Comparison of ENCODE assay signal across 10 cellular contexts in the genomic region with DNA sequence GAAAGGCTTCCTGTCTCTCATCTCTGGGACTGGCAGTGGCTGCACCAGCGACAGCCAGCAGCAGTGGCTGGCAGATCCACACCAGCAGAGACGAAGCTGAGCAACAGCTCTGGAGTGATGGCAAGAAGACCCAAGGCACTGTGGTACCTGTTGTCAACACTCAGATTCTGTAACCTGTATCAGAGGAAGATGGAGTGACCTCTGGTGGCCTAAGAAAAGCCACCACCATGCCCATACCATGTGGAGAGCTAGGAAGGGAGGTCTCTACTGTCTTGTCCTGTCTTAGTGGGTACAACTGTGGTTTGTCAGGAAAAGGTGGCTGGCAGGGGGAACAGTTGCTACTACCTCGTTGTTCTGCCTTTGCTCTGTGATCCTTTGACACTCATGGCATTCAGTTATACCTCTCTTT.
DNase-seq lines count a peak whose midpoint lies in the region; ATAC-seq lines count a peak whose summit lies in the region.
"Had no signal": no experiment of that assay in that cellular context is flagged by ENCODE, and none has a peak within 500 bp of the region (broad histone marks: within the 10 kb centered on the region; RNA-seq: fewer than 3 reads in every experiment).

No MANE protein-coding gene starts in this region.

- no peak overlapping the region for H3K4me3 Mint-ChIP-seq in effector memory CD8-positive, alpha-beta T cell
- H3K4me3 Mint-ChIP-seq: immature natural killer cell had no signal

- no peaks in the 10 kb centered on the region for H3K27me3 Mint-ChIP-seq in effector memory CD8-positive, alpha-beta T cell

- peaks cover 0 to 3% of the 10 kb centered on the region in 2 donors for H3K4me1 Mint-ChIP-seq in effector memory CD8-positive, alpha-beta T cell (ENCODE audit: low read depth in 2 of 2)
- H3K4me1 Mint-ChIP-seq: immature natural killer cell had no signal

- H3K9me3 Mint-ChIP-seq in effector memory CD8-positive, alpha-beta T cell = no peaks in the 10 kb centered on the region
- H3K9me3 Mint-ChIP-seq: immature natural killer cell had no signal

- ATAC-seq in effector memory CD8-positive, alpha-beta T cell (replicated peaks) = peak; percentile 41
- ATAC-seq in HG02623 (IDR thresholded peaks at IDR 0.05; ENCODE audit: unreplicated experiment) = no peak

- H3K27ac Mint-ChIP-seq in effector memory CD8-positive, alpha-beta T cell = peak overlapping the region in 1 of 2 donors; percentile 72
- H3K27ac Mint-ChIP-seq: immature natural killer cell had no signal

- peak; percentile 8 for DNase-seq in stimulated activated CD4-positive, alpha-beta T cell treated with anti-CD3 and anti-CD28 coated beads, Interleukin-15, amount 100 ng/mL, for 24 hours
- no peak for DNase-seq in stimulated activated CD4-positive, alpha-beta T cell treated with anti-CD3 and anti-CD28 coated beads, Interleukin-12 subunit alpha, Interleukin-12 subunit beta, amount 100 ng/mL, for 4 hours
- DNase-seq in NCI-H226 (peak; percentile 6), NCI-H2107 treated with DMSO at 0.1 percent for 48 hours (lab: John Stamatoyannopoulos, UW; ENCODE audit: unreplicated experiment) (no peak), hippocampal formation (lab: John Stamatoyannopoulos, UW) (no peak), SW 1271 (lab: John Stamatoyannopoulos, UW) (no peak)
- DNase-seq in effector memory CD8-positive, alpha-beta T cell = no peak
- DNase-seq: immature natural killer cell, SIG-M5 had no signal

- H3K36me3 Mint-ChIP-seq in effector memory CD8-positive, alpha-beta T cell (ENCODE audit: insufficient read depth) = peaks cover 4% of the 10 kb centered on the region
- H3K36me3 Mint-ChIP-seq: immature natural killer cell had no signal

Comparison
In these comparisons a context has a peak if more than half of its experiments do, and no peak if none do; other contexts are left out.
1. DNase-seq: peak in stimulated activated CD4-positive, alpha-beta T cell treated with anti-CD3 and anti-CD28 coated beads, Interleukin-15, amount 100 ng/mL, for 24 hours (single experiment) and NCI-H226 (single experiment); none in stimulated activated CD4-positive, alpha-beta T cell treated with anti-CD3 and anti-CD28 coated beads, Interleukin-12 subunit alpha, Interleukin-12 subunit beta, amount 100 ng/mL, for 4 hours (single experiment), effector memory CD8-positive, alpha-beta T cell (0 of 3), NCI-H2107 treated with DMSO at 0.1 percent for 48 hours (single experiment), hippocampal formation (0 of 2) and SW 1271 (0 of 2).